ENCODE assay signal across 10 cellular contexts in the genomic region with DNA sequence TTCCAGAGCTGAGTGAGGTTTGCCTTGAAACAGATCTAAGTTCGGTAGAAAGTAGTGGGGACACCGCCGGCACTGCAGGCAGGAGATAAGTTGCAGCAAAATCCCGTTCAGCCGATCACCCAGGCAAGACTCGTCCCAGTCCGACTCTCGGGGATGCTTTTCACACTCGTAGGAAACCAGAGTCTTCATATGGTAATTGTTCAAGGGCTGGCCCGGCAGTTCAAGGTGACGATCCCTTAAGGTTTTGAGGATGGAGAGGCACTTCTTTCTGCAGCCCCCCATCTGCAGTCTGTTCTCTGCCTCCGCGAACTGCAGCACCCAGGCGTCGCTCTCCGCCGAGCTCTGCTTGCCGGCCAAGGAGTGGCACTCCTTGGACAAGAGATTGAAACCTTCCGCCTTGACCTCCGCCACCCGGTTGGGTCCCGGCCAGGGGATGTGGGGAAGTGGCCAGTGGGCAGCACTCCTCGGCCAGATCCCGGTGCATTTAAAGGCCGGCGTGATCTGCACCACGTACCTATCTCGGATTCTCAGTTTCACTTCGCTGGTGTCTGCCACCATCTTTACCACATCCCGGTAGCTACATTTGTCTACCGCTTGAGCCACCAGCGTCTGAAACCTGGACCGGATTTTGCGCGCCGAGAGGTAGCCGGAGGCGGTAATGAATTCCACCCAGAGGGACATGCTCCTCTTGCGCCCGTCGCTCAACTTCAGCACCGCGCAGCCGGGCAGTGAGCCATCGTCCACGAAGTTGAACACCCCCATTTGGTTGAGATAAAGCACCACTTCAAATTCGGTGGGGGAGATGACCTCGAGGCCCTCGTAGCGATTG. TPM values are rescaled to one million over a fixed set of nuclear protein-coding genes. Genes with fewer than 3 reads are reported as not detected.
DNase-seq lines count a peak whose midpoint lies in the region; ATAC-seq and TF ChIP-seq lines count a peak whose summit lies in the region.
"Had no signal": no experiment of that assay in that cellular context is flagged by ENCODE, and none has a peak within 500 bp of the region (broad histone marks: within the 10 kb centered on the region; RNA-seq: fewer than 3 reads in every experiment).

No MANE protein-coding gene starts in this region.

- peaks cover 96% of the 10 kb centered on the region for H3K27me3 Mint-ChIP-seq in type B pancreatic cell

- H4K5ac ChIP-seq in mesendoderm (ENCODE audit: low read length): no peak overlapping the region

- peaks cover 32% of the 10 kb centered on the region for H3K27me3 ChIP-seq in effector memory CD4-positive, alpha-beta T cell (replicated peaks; ENCODE audit: control insufficient read depth, insufficient read depth, low read length, poor library complexity, severe bottlenecking)
- peaks cover 36% of the 10 kb centered on the region for H3K27me3 ChIP-seq in mesendoderm (ENCODE audit: insufficient read depth, low read length, poor library complexity)
- H3K27me3 ChIP-seq: pancreas had no signal

- H3K9me3 Mint-ChIP-seq in type B pancreatic cell: no peaks in the 10 kb centered on the region

- peak overlapping the region; percentile 80 for H3K27ac Mint-ChIP-seq in type B pancreatic cell

- H3K56ac ChIP-seq in mesendoderm (ENCODE audit: low read length): peak overlapping the region; percentile 44

- peak overlapping the region; percentile 11 for H3K9ac ChIP-seq in mesendoderm (ENCODE audit: low read length)
- H3K9ac ChIP-seq: KMS-11 had no signal

- peaks cover 42% of the 10 kb centered on the region for H3K4me1 Mint-ChIP-seq in type B pancreatic cell (ENCODE audit: unreplicated experiment)

- H3K9me3 ChIP-seq in effector memory CD4-positive, alpha-beta T cell (ENCODE audit: control insufficient read depth, low read length): peaks cover 6% of the 10 kb centered on the region
- H3K9me3 ChIP-seq: pancreas had no signal

- no peak overlapping the region for H2BK15ac ChIP-seq in mesendoderm (replicated peaks; ENCODE audit: low read depth)

- no peaks in the 10 kb centered on the region for H3K36me3 ChIP-seq in effector memory CD4-positive, alpha-beta T cell (ENCODE audit: control insufficient read depth, insufficient read depth, low read length)
- H3K36me3 ChIP-seq in mesendoderm (ENCODE audit: control insufficient read depth, insufficient read depth, low read length): no peaks in the 10 kb centered on the region
- H3K36me3 ChIP-seq: pancreas had no signal

- no peak overlapping the region for H3K18ac ChIP-seq in mesendoderm (ENCODE audit: low read length)

- no peak overlapping the region for H4K8ac ChIP-seq in mesendoderm (ENCODE audit: low read depth, low read length)

- no peak overlapping the region for H2AK5ac ChIP-seq in mesendoderm (ENCODE audit: low read length)

- H2BK120ac ChIP-seq in mesendoderm (ENCODE audit: low read depth, low read length): no peak overlapping the region

- peak overlapping the region; percentile 96 for H3K4me3 Mint-ChIP-seq in type B pancreatic cell

- peaks cover 13% of the 10 kb centered on the region for H3K36me3 Mint-ChIP-seq in type B pancreatic cell

- no peaks in the 10 kb centered on the region for H3K4me1 ChIP-seq in effector memory CD4-positive, alpha-beta T cell (ENCODE audit: control insufficient read depth, insufficient read depth, low read length, poor library complexity, severe bottlenecking)
- no peaks in the 10 kb centered on the region for H3K4me1 ChIP-seq in mesendoderm (ENCODE audit: control insufficient read depth, low read depth, low read length)
- H3K4me1 ChIP-seq: pancreas had no signal

- H3K4me3 ChIP-seq in effector memory CD4-positive, alpha-beta T cell (ENCODE audit: insufficient read depth, low read depth, low read length, poor library complexity, severe bottlenecking): peak overlapping the region; percentile 29
- H3K4me3 ChIP-seq in mesendoderm (ENCODE audit: low read length): peak overlapping the region; percentile 9

- H3K23ac ChIP-seq in mesendoderm (ENCODE audit: low read length): no peak overlapping the region

- no peaks in the 10 kb centered on the region for H3K79me1 ChIP-seq in mesendoderm (ENCODE audit: low read length)

- DNase-seq in EL (peak; percentile 78), LHCN-M2 (ENCODE audit: low read depth) (peak; percentile 19), mesendoderm (peak; percentile 68), type B pancreatic cell (ENCODE audit: extremely low spot score, unreplicated experiment) (no peak), NCI-H1092 treated with DMSO at 0.1 percent for 48 hours (lab: John Stamatoyannopoulos, UW) (no peak)
- no peak for DNase-seq in effector memory CD4-positive, alpha-beta T cell

- H3K4me2 ChIP-seq in mesendoderm (ENCODE audit: low read length): peak overlapping the region; percentile 61
- H3K4me2 ChIP-seq: KMS-11 had no signal

- no peak overlapping the region for H3K27ac ChIP-seq in effector memory CD4-positive, alpha-beta T cell (ENCODE audit: insufficient read depth, low read length, poor library complexity, severe bottlenecking)
- H3K27ac ChIP-seq in mesendoderm (ENCODE audit: low read depth, low read length): no peak overlapping the region
- H3K27ac ChIP-seq: KMS-11, pancreas had no signal

- H3K79me2 ChIP-seq in mesendoderm (ENCODE audit: control insufficient read depth, insufficient read depth, low read length): no peaks in the 10 kb centered on the region

- no peak for TF ChIP-seq CTCF in type B pancreatic cell (conservative IDR thresholded peaks at IDR 0.05)

- no peak for ATAC-seq in HG02981 (IDR thresholded peaks at IDR 0.05; ENCODE audit: unreplicated experiment)
- no peak for ATAC-seq in HG02678 (IDR thresholded peaks at IDR 0.05; ENCODE audit: unreplicated experiment)

- no peak overlapping the region for H3K4ac ChIP-seq in mesendoderm (ENCODE audit: low read depth, low read length)

- H2BK5ac ChIP-seq in mesendoderm (ENCODE audit: low read length): no peak overlapping the region

- WGBS in mesendoderm (ENCODE audit: extremely low coverage, insufficient coverage, low lambda C conversion rate): no CpG with 5 or more reads among the region's 50 CpGs

RNA-seq across cellular contexts. Expression of a gene that starts 1.1 kb away (rescaled TPM):
- total RNA-seq in LHCN-M2 (2014; rRNA removed): 0.06 TPM in 1 of 2 replicates, not detected in the other
- 0.11 TPM for polyA plus RNA-seq in LHCN-M2 (2012)
- polyA plus RNA-seq in mesendoderm (2013, experiment 1 of 2): not detected
- polyA plus RNA-seq in mesendoderm (2013, experiment 2 of 2): 0.04 TPM
- total RNA-seq in type B pancreatic cell (ENCODE audit: low replicate concordance): 0.21 and 11.0 TPM in 2 replicates

Comparison
In these comparisons a context has a peak if more than half of its experiments do, and no peak if none do; other contexts are left out.
1. DNase-seq: peak in EL (single experiment), LHCN-M2 (single experiment) and mesendoderm (single experiment); none in effector memory CD4-positive, alpha-beta T cell (0 of 3), type B pancreatic cell (single experiment) and NCI-H1092 treated with DMSO at 0.1 percent for 48 hours (single experiment).